Comparison of ENCODE assay signal across 12 cellular contexts in the genomic region with DNA sequence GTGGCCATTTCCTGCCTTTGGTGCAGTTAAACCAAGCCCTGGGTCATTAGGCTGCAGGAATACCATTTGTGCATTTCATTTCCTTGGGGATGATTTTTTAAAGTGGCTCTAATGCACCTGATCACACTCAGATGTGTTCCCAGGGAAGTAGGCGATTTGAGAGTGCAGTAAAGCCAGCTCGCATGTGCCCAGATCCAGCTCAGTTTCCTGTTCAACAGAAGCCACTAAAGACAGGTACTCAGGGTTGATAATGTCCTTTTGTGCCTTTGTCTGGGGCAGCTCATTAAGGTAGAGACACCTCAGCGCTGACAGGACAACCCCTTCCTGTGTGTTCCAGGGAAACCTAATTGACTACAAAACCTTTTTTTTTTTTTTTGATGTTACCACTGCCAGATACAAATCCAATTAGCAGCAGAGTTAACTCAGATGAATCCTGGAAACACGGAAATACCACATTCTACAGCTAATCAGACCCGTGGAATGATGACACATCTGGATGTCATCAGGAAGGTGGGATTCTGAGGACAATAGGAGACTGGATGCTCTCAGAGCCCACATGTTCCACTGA. TPM values are rescaled to one million over a fixed set of nuclear protein-coding genes. Genes with fewer than 3 reads are reported as not detected.
A peak's percentile ranks its signal among the peaks of the same experiment; 100 is the strongest.
DNase-seq lines count a peak whose midpoint lies in the region; ATAC-seq, FAIRE-seq and TF ChIP-seq lines count a peak whose summit lies in the region.
"Had no signal": no experiment of that assay in that cellular context is flagged by ENCODE, and none has a peak within 500 bp of the region (broad histone marks: within the 10 kb centered on the region; RNA-seq: fewer than 3 reads in every experiment).

No MANE protein-coding gene starts in this region.

- peaks cover 0 to 4% of the 10 kb centered on the region in 2 donors for H3K4me1 ChIP-seq in thyroid gland
- no peaks in the 10 kb centered on the region; the same call in 1 of the 2 replicates for H3K4me1 ChIP-seq in HepG2 (ENCODE audit: insufficient read depth, low read length)

- H3K27me3 ChIP-seq in thyroid gland: no peaks in the 10 kb centered on the region
- peaks cover 6 to 60% of the 10 kb centered on the region in 2 experiments; a peak in 4 of 5 replicates for H3K27me3 ChIP-seq in HepG2 (ENCODE audit: control insufficient read depth in 1 of 2, insufficient read depth in 2 of 2, low read length in 2 of 2)

- FAIRE-seq in HepG2 (lab: Jason Lieb, UNC): no peak
- FAIRE-seq: TTC549 had no signal

- TF ChIP-seq RAD21 in HepG2 (CRISPR knock-in tag; IDR thresholded peaks at IDR 0.05): no peak

- peak overlapping the region in 4 of 7 donors; percentile 63 to 86 (median 74) for H3K27ac Mint-ChIP-seq in CD14-positive monocyte
- H3K27ac Mint-ChIP-seq in activated CD8-positive, alpha-beta T cell treated with anti-CD3 and anti-CD28 coated beads for 36 hours: peak overlapping the region; percentile 88
- H3K27ac Mint-ChIP-seq in nephron progenitor cell: no peak overlapping the region
- H3K27ac Mint-ChIP-seq: progenitor cell of endocrine pancreas had no signal

- H3K4me3 Mint-ChIP-seq in CD14-positive monocyte: no peak overlapping the region
- no peak overlapping the region for H3K4me3 Mint-ChIP-seq in activated CD8-positive, alpha-beta T cell treated with anti-CD3 and anti-CD28 coated beads for 36 hours
- no peak overlapping the region for H3K4me3 Mint-ChIP-seq in nephron progenitor cell

- H3K4me1 Mint-ChIP-seq in CD14-positive monocyte: peaks cover 19% of the 10 kb centered on the region
- H3K4me1 Mint-ChIP-seq in activated CD8-positive, alpha-beta T cell treated with anti-CD3 and anti-CD28 coated beads for 36 hours (ENCODE audit: low read depth): peaks cover 49% of the 10 kb centered on the region
- H3K4me1 Mint-ChIP-seq in nephron progenitor cell: peaks cover 54% of the 10 kb centered on the region

- POLR2A ChIA-PET in activated CD8-positive, alpha-beta T cell treated with anti-CD3 and anti-CD28 coated beads for 36 hours (lab: Charles Lee): interaction anchor here (0.6 to 1.1 kb wide), 3 partner anchors 15 to 141 kb away, joined by 3 to 5 read pairs (median 4); no protein-coding TSS in a partner anchor
- POLR2A ChIA-PET in HepG2 (lab: Yijun Ruan, JAX): interaction anchor here (0.6 kb wide), 1 partner anchor 1947 kb away, joined by 3 read pairs; no protein-coding TSS in a partner anchor

- H3K27me3 Mint-ChIP-seq in CD14-positive monocyte (ENCODE audit: low read depth in 3 of 3): peaks cover 2 to 6% (median 3%) of the 10 kb centered on the region in 3 donors
- no peaks in the 10 kb centered on the region for H3K27me3 Mint-ChIP-seq in activated CD8-positive, alpha-beta T cell treated with anti-CD3 and anti-CD28 coated beads for 36 hours
- H3K27me3 Mint-ChIP-seq in nephron progenitor cell (ENCODE audit: low read depth, poor library complexity): peaks cover 9% of the 10 kb centered on the region

- in situ Hi-C loops in ACHN (cut with HindIII; ENCODE audit: low pct_ligation_motif_present, low pct_unique_long_range_greater_than_20kb, low sequenced_read_pairs) (loop anchor here (10.0 kb wide), 1 partner anchor 205 kb away; no protein-coding TSS in a partner anchor), HepG2 (cut with HindIII; ENCODE audit: extremely low pct_ligation_motif_present, low pct_unique_long_range_greater_than_20kb) (no loop called here)

- H3K9ac ChIP-seq in HepG2 (ENCODE audit: insufficient read depth, low read depth, low read length): no peak overlapping the region

- CTCF ChIA-PET in activated CD8-positive, alpha-beta T cell treated with anti-CD3 and anti-CD28 coated beads for 36 hours (lab: Charles Lee): interaction anchor here (4.2 to 12.3 kb wide), 2 partner anchors 8 to 31 kb away, joined by 25 to 105 read pairs; no protein-coding TSS in a partner anchor
- CTCF ChIA-PET in HepG2 (lab: Yijun Ruan, JAX; ENCODE audit: low intra/inter-chr PET ratio, low total read pairs): no interaction called here

- TF ChIP-seq EP300 in HepG2 (IDR thresholded peaks at IDR 0.05; ENCODE audit: low read depth in 2 of 2, low read length in 2 of 2) (no peak), HepG2 (CRISPR knock-in tag; IDR thresholded peaks at IDR 0.05; ENCODE audit: borderline replicate concordance) (no peak)

- TF ChIP-seq POLR2A in thyroid gland (IDR thresholded peaks at IDR 0.05) (no peak), HepG2 (IDR thresholded peaks at IDR 0.05; ENCODE audit: insufficient read depth in 1 of 2, low read depth in 2 of 2, low read length in 2 of 2) (no peak)

- no peaks in the 10 kb centered on the region for H3K36me3 ChIP-seq in thyroid gland
- H3K36me3 ChIP-seq in HepG2 (replicated peaks in 1 of 2; ENCODE audit: control insufficient read depth in 1 of 2, insufficient read depth in 2 of 2, low read length in 2 of 2): no peaks in the 10 kb centered on the region

- H3K9me3 Mint-ChIP-seq in CD14-positive monocyte: no peaks in the 10 kb centered on the region
- H3K9me3 Mint-ChIP-seq in activated CD8-positive, alpha-beta T cell treated with anti-CD3 and anti-CD28 coated beads for 36 hours: no peaks in the 10 kb centered on the region
- H3K9me3 Mint-ChIP-seq in nephron progenitor cell: no peaks in the 10 kb centered on the region

- H3K9me3 ChIP-seq in thyroid gland: no peaks in the 10 kb centered on the region
- no peaks in the 10 kb centered on the region for H3K9me3 ChIP-seq in HepG2 (ENCODE audit: low read length)

- intact Hi-C loops in CD14-positive monocyte (cut with micrococcal nuclease) (no loop called here), thyroid gland (cut with DNase I) (no loop called here), HepG2 (cut with micrococcal nuclease; ENCODE audit: unreplicated experiment) (no loop called here)
- intact Hi-C loops in activated CD8-positive, alpha-beta T cell treated with anti-CD3 and anti-CD28 coated beads for 36 hours (cut with micrococcal nuclease): loop anchor here (5.0 kb wide), 1 partner anchor 58 kb away; no protein-coding TSS in a partner anchor

- TF ChIP-seq CTCF in CD14-positive monocyte (IDR thresholded peaks at IDR 0.05): no peak
- no peak for TF ChIP-seq CTCF in HFF-Myc (IDR thresholded peaks at IDR 0.05; ENCODE audit: low read depth, low read length, missing control alignments)
- no peak for TF ChIP-seq CTCF in activated CD8-positive, alpha-beta T cell treated with anti-CD3 and anti-CD28 coated beads for 36 hours (IDR thresholded peaks at IDR 0.05)
- no peak for TF ChIP-seq CTCF in thyroid gland (IDR thresholded peaks at IDR 0.05)
- TF ChIP-seq CTCF in nephron progenitor cell (IDR thresholded peaks at IDR 0.05): no peak
- no peak for TF ChIP-seq CTCF in HepG2 (CRISPR knock-in tag; IDR thresholded peaks at IDR 0.05)

- no peak overlapping the region for H3K27ac ChIP-seq in thyroid gland
- H3K27ac ChIP-seq in HepG2 (ENCODE audit: extremely low read length, insufficient read depth, low read length): no peak overlapping the region

- no peaks in the 10 kb centered on the region for H4K20me1 ChIP-seq in HepG2 (ENCODE audit: insufficient read depth, low read length)

- no peaks in the 10 kb centered on the region for H3K79me2 ChIP-seq in HepG2 (ENCODE audit: insufficient read depth, low read length)

- H2AFZ ChIP-seq in HepG2 (ENCODE audit: low read length): no peak overlapping the region

- 86 to 87% methylated on average over 5 of the region's 5 CpGs for WGBS in thyroid gland, 2 donors
- 15% methylated on average over 5 of the region's 5 CpGs for WGBS in HepG2 (ENCODE audit: low lambda C conversion rate)

- no peak overlapping the region for H3K4me2 ChIP-seq in HepG2 (ENCODE audit: low read depth, low read length)

- BruUV-seq in HepG2 (replicated peaks; lab: Mats Ljungman, UMichigan): no TSS peak

- no peaks in the 10 kb centered on the region for H3K36me3 Mint-ChIP-seq in CD14-positive monocyte
- no peaks in the 10 kb centered on the region for H3K36me3 Mint-ChIP-seq in activated CD8-positive, alpha-beta T cell treated with anti-CD3 and anti-CD28 coated beads for 36 hours (ENCODE audit: low read depth)
- no peaks in the 10 kb centered on the region for H3K36me3 Mint-ChIP-seq in nephron progenitor cell (ENCODE audit: low read depth)

- H3K4me3 ChIP-seq in HFF-Myc (replicated peaks; ENCODE audit: low read depth, low read length): 0 out of 2 replicates have a peak overlapping the region, but pooled peaks have one; percentile 4
- no peak overlapping the region for H3K4me3 ChIP-seq in thyroid gland (replicated peaks in 1 of 3)
- H3K4me3 ChIP-seq in HepG2 (replicated peaks in 1 of 3; ENCODE audit: insufficient read depth in 1 of 3, low read depth in 2 of 3, low read length in 3 of 3): no peak overlapping the region

- DNase-seq in CD14-positive monocyte (ENCODE audit: low spot score) (no peak), HFF-Myc (ENCODE audit: extremely low read depth, low read depth) (peak; percentile 95), glomerular visceral epithelial cell (ENCODE audit: extremely low spot score) (peak; percentile 32), ACHN (no peak), thyroid gland (no peak), nephron progenitor cell (no peak), HepG2 (ENCODE audit: low spot score) (no peak)
- DNase-seq in activated CD8-positive, alpha-beta T cell treated with anti-CD3 and anti-CD28 coated beads for 36 hours: no peak
- DNase-seq: NCI-H526 had no signal

- ATAC-seq in activated CD8-positive, alpha-beta T cell treated with anti-CD3 and anti-CD28 coated beads for 36 hours: no peak
- no peak for ATAC-seq in HepG2

RNA-seq across cellular contexts. Expression of gene CHRNA1, which starts 15.2 kb away (rescaled TPM):
- not detected for polyA plus RNA-seq in CD14-positive monocyte
- not detected for total RNA-seq in activated CD8-positive, alpha-beta T cell treated with anti-CD3 and anti-CD28 coated beads for 36 hours
- total RNA-seq in thyroid gland: not detected
- not detected in 2 replicates for total RNA-seq in HepG2 (2016; rRNA removed; fragmentation: Illumina TruSeq; extraction: Trizol)
- not detected in 2 replicates for total RNA-seq in HepG2 (2016; cell fraction: cytosol; rRNA removed; fragmentation: Illumina TruSeq; extraction: Trizol; ENCODE audit: low read depth)
- not detected in 2 replicates for total RNA-seq in HepG2 (2016; cell fraction: insoluble cytoplasmic fraction; rRNA removed; fragmentation: Illumina TruSeq; extraction: Trizol)
- total RNA-seq in HepG2 (2016; cell fraction: membrane; rRNA removed; fragmentation: Illumina TruSeq; extraction: Trizol): not detected in 2 replicates
- total RNA-seq in HepG2 (2016; cell fraction: nucleus; rRNA removed; fragmentation: Illumina TruSeq; extraction: Trizol): not detected in 2 replicates
- not detected in 2 replicates for polyA plus RNA-seq in HepG2 (2011; rRNA removed)
- polyA plus RNA-seq in HepG2 (2011; cell fraction: cytosol; rRNA removed): not detected in 2 replicates
- polyA plus RNA-seq in HepG2 (2011; cell fraction: nucleus; rRNA removed): not detected in 2 replicates
- not detected in 2 replicates for polyA plus RNA-seq in HepG2 (2012)
- polyA plus RNA-seq in HepG2 (2016; cell fraction: cytosol; fragmentation: Illumina TruSeq; extraction: Trizol; ENCODE audit: low read depth): not detected in 2 replicates
- polyA plus RNA-seq in HepG2 (2016; cell fraction: insoluble cytoplasmic fraction; fragmentation: Illumina TruSeq; extraction: Trizol; ENCODE audit: low read depth): not detected in 2 replicates
- polyA plus RNA-seq in HepG2 (2016; cell fraction: membrane; fragmentation: Illumina TruSeq; extraction: Trizol; ENCODE audit: low read depth): not detected in 2 replicates
- not detected in 2 replicates for polyA plus RNA-seq in HepG2 (2016; cell fraction: nucleus; fragmentation: Illumina TruSeq; extraction: Trizol; ENCODE audit: insufficient read depth, low read depth)
- not detected in 2 replicates for polyA minus RNA-seq in HepG2 (2011; rRNA and poly(A)+ RNA removed; ENCODE audit: low replicate concordance)
- not detected in 2 replicates for polyA minus RNA-seq in HepG2 (2011; cell fraction: cytosol; rRNA and poly(A)+ RNA removed)
- polyA minus RNA-seq in HepG2 (2011; cell fraction: nucleus; rRNA and poly(A)+ RNA removed): not detected in 2 replicates
- total RNA-seq: aorta, progenitor cell of endocrine pancreas had no signal

Comparison
In these comparisons a context has a peak if more than half of its experiments do, and no peak if none do; other contexts are left out.
1. DNase-seq: peak in HFF-Myc (single experiment) and glomerular visceral epithelial cell (single experiment); none in CD14-positive monocyte (single experiment), activated CD8-positive, alpha-beta T cell treated with anti-CD3 and anti-CD28 coated beads for 36 hours (single experiment), ACHN (single experiment), thyroid gland (0 of 2), nephron progenitor cell (single experiment) and HepG2 (single experiment).